ENCODE assay signal across 19 cellular contexts in the genomic region with DNA sequence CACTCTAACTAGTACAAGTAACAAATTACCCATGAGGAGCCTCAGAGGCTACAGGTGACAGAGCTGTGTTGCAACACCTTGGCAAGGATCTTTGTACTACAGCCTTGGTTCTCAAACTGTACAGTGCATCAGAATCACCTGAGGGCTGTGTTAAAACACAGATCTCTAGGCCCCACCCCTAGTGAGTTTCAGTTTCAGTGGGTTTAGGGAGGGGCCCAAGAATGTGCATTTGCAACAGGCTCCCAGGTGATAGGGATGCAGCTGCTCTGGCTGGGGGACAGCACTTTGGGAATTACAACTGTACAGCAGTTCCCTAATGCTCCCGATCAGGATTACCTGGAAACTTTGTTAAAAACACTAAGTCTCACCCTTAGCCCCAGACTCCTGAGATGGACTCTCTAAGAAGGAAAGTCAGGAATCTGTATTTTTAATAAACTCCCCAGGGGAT.
DNase-seq lines count a peak whose midpoint lies in the region; FAIRE-seq and TF ChIP-seq lines count a peak whose summit lies in the region.
"Had no signal": no experiment of that assay in that cellular context is flagged by ENCODE, and none has a peak within 500 bp of the region (broad histone marks: within the 10 kb centered on the region; RNA-seq: fewer than 3 reads in every experiment).

No MANE protein-coding gene starts in this region.

- H3K4ac ChIP-seq in mesenchymal stem cell (ENCODE audit: low read depth in 1 of 2, low read length in 2 of 2) = no peak overlapping the region

- no peak overlapping the region for H2BK120ac ChIP-seq in mesenchymal stem cell (ENCODE audit: low read depth, low read length)

- H3K36me3 Mint-ChIP-seq in MCF 10A (ENCODE audit: insufficient read depth, unreplicated experiment) = peaks cover 7% of the 10 kb centered on the region
- H3K36me3 Mint-ChIP-seq: CD4-positive, alpha-beta memory T cell had no signal

- H3K4me3 ChIP-seq in breast epithelium (no peak overlapping the region), bronchial epithelial cell (ENCODE audit: low read depth, low read length) (no peak overlapping the region), mesenchymal stem cell (ENCODE audit: insufficient read depth in 1 of 2, low read depth in 1 of 2, low read length in 2 of 2) (no peak overlapping the region)
- H3K4me3 ChIP-seq: ascending aorta, spleen had no signal

- peak overlapping the region in 1 of 2 experiments; percentile 52 for H3K18ac ChIP-seq in mesenchymal stem cell (ENCODE audit: low read depth in 1 of 2, low read length in 2 of 2)

- no peak for FAIRE-seq in bronchial epithelial cell (lab: Jason Lieb, UNC)

- H2BK5ac ChIP-seq in mesenchymal stem cell (ENCODE audit: low read depth, low read length, poor library complexity, severe bottlenecking) = peak overlapping the region; percentile 15

- no CpG with 5 or more reads among the region's 1 CpG for WGBS in mesenchymal stem cell

- H4K8ac ChIP-seq in mesenchymal stem cell (ENCODE audit: low read length) = no peak overlapping the region

- no peak overlapping the region for H2BK12ac ChIP-seq in mesenchymal stem cell (ENCODE audit: low read length in 2 of 2)

- no peak overlapping the region for H3K23ac ChIP-seq in mesenchymal stem cell (ENCODE audit: low read length in 2 of 2)

- no peak for TF ChIP-seq POLR2A in breast epithelium (IDR thresholded peaks at IDR 0.05)

- H3K4me1 ChIP-seq in breast epithelium (no peaks in the 10 kb centered on the region), mesenchymal stem cell (ENCODE audit: control insufficient read depth, insufficient read depth, low read depth, low read length) (peaks cover 14% of the 10 kb centered on the region)
- H3K4me1 ChIP-seq: ascending aorta, spleen had no signal

- H3K4me2 ChIP-seq in mesenchymal stem cell (ENCODE audit: low read length, poor library complexity, severe bottlenecking) = no peak overlapping the region

- H3K27me3 ChIP-seq in breast epithelium (no peaks in the 10 kb centered on the region), bronchial epithelial cell (ENCODE audit: control insufficient read depth, insufficient read depth, low read length) (no peaks in the 10 kb centered on the region), mesenchymal stem cell (ENCODE audit: control insufficient read depth in 1 of 2, insufficient read depth in 1 of 2, low read length in 2 of 2) (no peaks in the 10 kb centered on the region)
- H3K27me3 ChIP-seq: ascending aorta, spleen had no signal

- H2BK15ac ChIP-seq in mesenchymal stem cell (ENCODE audit: low read depth, poor library complexity, severe bottlenecking) = no peak overlapping the region

- peaks cover 19% of the 10 kb centered on the region for H3K4me1 Mint-ChIP-seq in MCF 10A (ENCODE audit: insufficient read depth, unreplicated experiment)
- H3K4me1 Mint-ChIP-seq: activated T-helper 17 cell treated with anti-CD3 and anti-CD28 coated beads, Interleukin-2, amount 50 U/mL, for 72 hours; CD4-positive, alpha-beta memory T cell had no signal

- no peak overlapping the region for H2AFZ ChIP-seq in mesenchymal stem cell (ENCODE audit: low read depth, low read length)

- no peak overlapping the region for H4K91ac ChIP-seq in mesenchymal stem cell (ENCODE audit: low read length)

- H3K27me3 Mint-ChIP-seq in MCF 10A (ENCODE audit: insufficient read depth, unreplicated experiment) = no peaks in the 10 kb centered on the region
- H3K27me3 Mint-ChIP-seq: CD4-positive, alpha-beta memory T cell had no signal

- H3K27ac Mint-ChIP-seq in MCF 10A (ENCODE audit: low read depth, unreplicated experiment) = peak overlapping the region; percentile 29
- H3K27ac Mint-ChIP-seq: activated T-helper 17 cell treated with anti-CD3 and anti-CD28 coated beads, Interleukin-2, amount 50 U/mL, for 72 hours; CD4-positive, alpha-beta memory T cell had no signal

- H3K9me3 ChIP-seq in breast epithelium = no peaks in the 10 kb centered on the region
- no peaks in the 10 kb centered on the region for H3K9me3 ChIP-seq in mesenchymal stem cell (ENCODE audit: control insufficient read depth, low read length)
- H3K9me3 ChIP-seq: ascending aorta, spleen had no signal

- no peak overlapping the region for H3K4me3 Mint-ChIP-seq in MCF 10A (ENCODE audit: unreplicated experiment)
- H3K4me3 Mint-ChIP-seq: activated T-helper 17 cell treated with anti-CD3 and anti-CD28 coated beads, Interleukin-2, amount 50 U/mL, for 72 hours; CD4-positive, alpha-beta memory T cell had no signal

- no peaks in the 10 kb centered on the region for H3K9me3 Mint-ChIP-seq in MCF 10A (ENCODE audit: unreplicated experiment)
- H3K9me3 Mint-ChIP-seq: activated T-helper 17 cell treated with anti-CD3 and anti-CD28 coated beads, Interleukin-2, amount 50 U/mL, for 72 hours had no signal

- peak; percentile 90 for DNase-seq in MCF 10A (ENCODE audit: unreplicated experiment)
- DNase-seq in breast epithelium (ENCODE audit: low spot score in 2 of 2) = no peak
- peak; percentile 95 for DNase-seq in bronchial epithelial cell (ENCODE audit: low read depth)
- DNase-seq in mesenchymal stem cell = no peak
- no peak for DNase-seq in activated T-cell treated with anti-CD3 and anti-CD28 coated beads, Interleukin-2, amount 50 U/mL, for 48 hours
- DNase-seq in stimulated activated CD4-positive, alpha-beta T cell treated with anti-CD3 and anti-CD28 coated beads, Interleukin-4, amount 100 ng/mL, for 24 hours = no peak
- DNase-seq in NCI-H2227 treated with DMSO at 0.1 percent for 48 hours (lab: John Stamatoyannopoulos, UW) = no peak
- no peak for DNase-seq in T-helper 9 cell
- DNase-seq: 8988T; activated CD4-positive, alpha-beta T cell treated with anti-CD3 and anti-CD28 coated beads, Interleukin-2, amount 50 U/mL, for 48 hours; CD4-positive, alpha-beta memory T cell; GF-D8; NCI-H1105 treated with DMSO at 0.1 percent for 48 hours; NCI-H510A; spleen; substantia nigra; T1000 had no signal

- intact Hi-C loops in MCF 10A (cut with micrococcal nuclease) = no loop called here
- intact Hi-C loops in breast epithelium (cut with DNase I; ENCODE audit: low total_unique reads) = no loop called here

- CTCF ChIA-PET in MCF 10A (lab: Yijun Ruan, JAX) = no interaction called here

- no peak overlapping the region for H3K14ac ChIP-seq in mesenchymal stem cell (ENCODE audit: low read length in 2 of 2)

- TF ChIP-seq CTCF in MCF 10A (IDR thresholded peaks at IDR 0.05; ENCODE audit: unreplicated experiment) (no peak), breast epithelium (IDR thresholded peaks at IDR 0.05) (no peak), bronchial epithelial cell (IDR thresholded peaks at IDR 0.05; ENCODE audit: insufficient read depth, low read length, severe bottlenecking) (no peak)

- H2AK5ac ChIP-seq in mesenchymal stem cell (ENCODE audit: low read length, severe bottlenecking) = peak overlapping the region; percentile 74

- no peak overlapping the region for H3K9ac ChIP-seq in mesenchymal stem cell (ENCODE audit: low read length)

- BruUV-seq in MCF 10A (replicated peaks; lab: Mats Ljungman, UMichigan) = no TSS peak

- H3K36me3 ChIP-seq in breast epithelium (no peaks in the 10 kb centered on the region), bronchial epithelial cell (ENCODE audit: control insufficient read depth, insufficient read depth, low read length) (no peaks in the 10 kb centered on the region), mesenchymal stem cell (ENCODE audit: control insufficient read depth in 1 of 2, insufficient read depth in 2 of 2, low read depth in 1 of 2, low read length in 2 of 2) (peaks cover 0 to 33% of the 10 kb centered on the region in 2 experiments)

- POLR2A ChIA-PET in MCF 10A (lab: Yijun Ruan, JAX) = interaction anchor here (0.7 to 1.7 kb wide), 11 partner anchors 11 to 635 kb away, joined by 3 to 4 read pairs (median 3); partner anchors contain the start of gene NR2F2

- H3K79me1 ChIP-seq in mesenchymal stem cell (replicated peaks; ENCODE audit: low read length, poor library complexity, severe bottlenecking) = peaks cover 10% of the 10 kb centered on the region

- peak overlapping the region in 1 of 2 donors; percentile 14 for H3K27ac ChIP-seq in breast epithelium
- peak overlapping the region; percentile 18 for H3K27ac ChIP-seq in mesenchymal stem cell (ENCODE audit: low read length, poor library complexity, severe bottlenecking)
- H3K27ac ChIP-seq: ascending aorta, spleen had no signal

Comparison
In these comparisons a context has a peak if more than half of its experiments do, and no peak if none do; other contexts are left out.
1. DNase-seq: peak in MCF 10A (single experiment) and bronchial epithelial cell (single experiment); none in breast epithelium (0 of 2), mesenchymal stem cell (single experiment), activated T-cell treated with anti-CD3 and anti-CD28 coated beads, Interleukin-2, amount 50 U/mL, for 48 hours (0 of 2), stimulated activated CD4-positive, alpha-beta T cell treated with anti-CD3 and anti-CD28 coated beads, Interleukin-4, amount 100 ng/mL, for 24 hours (single experiment), NCI-H2227 treated with DMSO at 0.1 percent for 48 hours (single experiment) and T-helper 9 cell (single experiment).